ENCODE assay signal across 1 cellular context in genomic region chr15:51768018-51768417, GRCh38.
TF ChIP-seq lines count a peak whose summit lies in the region.

No MANE protein-coding gene starts in this region.

TF ChIP-seq in H1, 55 proteins besides CTCF, POLR2A, EP300 and RAD21:
- TF ChIP-seq TAF1 (IDR thresholded peaks at IDR 0.05; ENCODE audit: low read depth, low read length) (no peak), YY1 (IDR thresholded peaks at IDR 0.05; ENCODE audit: low read depth, low read length) (no peak), BCL11A (IDR thresholded peaks at IDR 0.05; ENCODE audit: low read depth in 2 of 2, low read length in 2 of 2) (no peak), ATF2 (IDR thresholded peaks at IDR 0.05; ENCODE audit: low read length) (no peak), HDAC6 (IDR thresholded peaks at IDR 0.05; ENCODE audit: low read depth, low read length) (no peak), EGR1 (IDR thresholded peaks at IDR 0.05; ENCODE audit: borderline replicate concordance, low read depth, low read length) (no peak), CHD2 (IDR thresholded peaks at IDR 0.05; ENCODE audit: low read length) (no peak), USF2 (IDR thresholded peaks at IDR 0.05; ENCODE audit: low read length) (no peak), KDM5A (IDR thresholded peaks at IDR 0.05; ENCODE audit: low read length) (no peak), CHD7 (IDR thresholded peaks at IDR 0.05; ENCODE audit: insufficient replicate concordance, low read length) (no peak), SIX5 (IDR thresholded peaks at IDR 0.05; ENCODE audit: low read depth, low read length) (no peak), RFX5 (IDR thresholded peaks at IDR 0.05; ENCODE audit: borderline replicate concordance, low read depth, low read length) (no peak), CTBP2 (IDR thresholded peaks at IDR 0.05; ENCODE audit: borderline replicate concordance, insufficient read depth, insufficient read length, low read length) (no peak), ZNF274 (IDR thresholded peaks at IDR 0.05; ENCODE audit: borderline replicate concordance, extremely low read depth, low read length) (no peak), BRCA1 (IDR thresholded peaks at IDR 0.05; ENCODE audit: low read depth, low read length) (no peak), KDM4A (IDR thresholded peaks at IDR 0.05; ENCODE audit: low read depth, low read length, severe bottlenecking) (no peak)
